10 cellular contexts compared by ENCODE assay signal in genomic region chr1:8871965-8872399, GRCh38. TPM values are rescaled to one million over a fixed set of nuclear protein-coding genes. Genes with fewer than 3 reads are reported as not detected.
DNase-seq lines count a peak whose midpoint lies in the region; ATAC-seq and TF ChIP-seq lines count a peak whose summit lies in the region.
"Had no signal": no experiment of that assay in that cellular context is flagged by ENCODE, and none has a peak within 500 bp of the region (broad histone marks: within the 10 kb centered on the region; RNA-seq: fewer than 3 reads in every experiment).

No MANE protein-coding gene starts in this region.

- TF ChIP-seq CTCF in RWPE1 (conservative IDR thresholded peaks at IDR 0.05; ENCODE audit: low read depth), result no peak

- H3K27ac ChIP-seq in RWPE1 (peak overlapping the region; percentile 93), epithelial cell of prostate (peak overlapping the region; percentile 98)

- CTCF ChIA-PET in RWPE1 (lab: Yijun Ruan, JAX), result interaction anchor here (0.6 to 0.9 kb wide), 2 partner anchors 9 to 716 kb away, joined by 6 read pairs; no protein-coding TSS in a partner anchor

- POLR2A ChIA-PET in RWPE1 (lab: Yijun Ruan, JAX; ENCODE audit: low non-redundant PET), result no interaction called here

- ATAC-seq in GM18517 (IDR thresholded peaks at IDR 0.05; ENCODE audit: unreplicated experiment) (no peak), GM21447 (IDR thresholded peaks at IDR 0.05; ENCODE audit: unreplicated experiment) (no peak)

- peak; percentile 39 for DNase-seq in EL
- DNase-seq in RWPE1 (ENCODE audit: low spot score), result no peak
- DNase-seq in epithelial cell of prostate (ENCODE audit: low read depth, low spot score), result no peak
- DNase-seq in occipital lobe (lab: John Stamatoyannopoulos, UW), result peak; percentile 41
- no peak for DNase-seq in T-helper 9 cell
- DNase-seq: activated CD8-positive, alpha-beta memory T cell treated with anti-CD3 and anti-CD28 coated beads for 24 hours; left lung; NCI-H1048 had no signal

RNA-seq across cellular contexts. Expression of gene ENO1, which starts 6.5 kb away (rescaled TPM):
- 260 TPM for total RNA-seq in occipital lobe

RNA-seq across cellular contexts. Expression of gene RERE, which starts 54.5 kb away (rescaled TPM):
- 1,292 TPM for total RNA-seq in occipital lobe

Comparison
In these comparisons a context has a peak if more than half of its experiments do, and no peak if none do; other contexts are left out.
1. DNase-seq: peak in EL (single experiment) and occipital lobe (single experiment); none in RWPE1 (single experiment), epithelial cell of prostate (single experiment) and T-helper 9 cell (single experiment).